In genomic region chr5:58459860-58460726, GRCh38 we compare ENCODE assay signal across 8 cellular contexts. TPM values are rescaled to one million over a fixed set of nuclear protein-coding genes. Genes with fewer than 3 reads are reported as not detected.
DNase-seq lines count a peak whose midpoint lies in the region; ATAC-seq and TF ChIP-seq lines count a peak whose summit lies in the region.

Gene PLK2 (minus strand): TSS chr5:58460086. CDS start chr5:58459959, 127 bp downstream.

- CTCF ChIA-PET in activated CD4-positive, alpha-beta T cell treated with anti-CD3 and anti-CD28 coated beads, Interleukin-2, amount 10 ng/mL, durations not matched to agents 7 days and 5 days (lab: Charles Lee): interaction anchor here (0.7 to 2.9 kb wide), 8 partner anchors 12 to 1330 kb away, joined by 3 to 16 read pairs (median 7); no protein-coding TSS in a partner anchor

- H3K27ac ChIP-seq in left lung: peak within 1 kb of the TSS; percentile 96 to 99

- peaks cover 19% of the 10 kb centered on the region for H3K4me1 Mint-ChIP-seq in activated CD4-positive, alpha-beta T cell treated with anti-CD3 and anti-CD28 coated beads, Interleukin-2, amount 10 ng/mL, durations not matched to agents 7 days and 5 days

- no peaks in the 10 kb centered on the region for H3K9me3 ChIP-seq in left lung

- H3K9me3 Mint-ChIP-seq in activated CD4-positive, alpha-beta T cell treated with anti-CD3 and anti-CD28 coated beads, Interleukin-2, amount 10 ng/mL, durations not matched to agents 7 days and 5 days: no peaks in the 10 kb centered on the region

- H3K27me3 Mint-ChIP-seq in activated CD4-positive, alpha-beta T cell treated with anti-CD3 and anti-CD28 coated beads, Interleukin-2, amount 10 ng/mL, durations not matched to agents 7 days and 5 days: peaks cover 28% of the 10 kb centered on the region

- peaks cover 0 to 24% of the 10 kb centered on the region in 2 donors for H3K4me1 ChIP-seq in left lung

- intact Hi-C loops in left lung (cut with DNase I): loop anchor here in 1 of 2 donors (5.0 to 10.0 kb wide), 3 partner anchors 575 to 1163 kb away; no protein-coding TSS in a partner anchor

- DNase-seq in SIG-M5 treated with dmso at 0.1 percent for 504 hours (lab: John Stamatoyannopoulos, UW; ENCODE audit: unreplicated experiment) (peak; percentile 77), SIG-M5 (lab: John Stamatoyannopoulos, UW) (no peak), NCI-H2227 treated with DMSO at 0.1 percent for 48 hours (lab: John Stamatoyannopoulos, UW) (peak; percentile 69), dedifferentiated amniotic fluid mesenchymal stem cell (ENCODE audit: extremely low spot score) (peak; percentile 91), left lung (peak; percentile 95 to 96)
- peak; percentile 87 for DNase-seq in activated CD4-positive, alpha-beta T cell treated with anti-CD3 and anti-CD28 coated beads, Interleukin-2, amount 10 ng/mL, durations not matched to agents 7 days and 5 days
- DNase-seq in stimulated activated CD4-positive, alpha-beta T cell treated with anti-CD3 and anti-CD28 coated beads, Interleukin-2, amount 100 ng/mL, for 4 hours (ENCODE audit: low read depth): peak; percentile 89

- TF ChIP-seq CTCF in left lung (IDR thresholded peaks at IDR 0.05): peak; percentile 35 to 52

- ATAC-seq in HG02885 (IDR thresholded peaks at IDR 0.05; ENCODE audit: poor library complexity, unreplicated experiment) (peak; percentile 79), left lung (peak; percentile 92)

- H3K27me3 ChIP-seq in left lung: peaks cover 0 to 20% of the 10 kb centered on the region in 2 donors

- peak within 1 kb of the TSS; percentile 74 for H3K27ac Mint-ChIP-seq in activated CD4-positive, alpha-beta T cell treated with anti-CD3 and anti-CD28 coated beads, Interleukin-2, amount 10 ng/mL, durations not matched to agents 7 days and 5 days

- H3K36me3 ChIP-seq in left lung: peaks cover 0 to 18% of the 10 kb centered on the region in 2 donors

- H3K4me3 ChIP-seq in left lung: peak within 1 kb of the TSS; percentile 62 to 77

- no peaks in the 10 kb centered on the region for H3K36me3 Mint-ChIP-seq in activated CD4-positive, alpha-beta T cell treated with anti-CD3 and anti-CD28 coated beads, Interleukin-2, amount 10 ng/mL, durations not matched to agents 7 days and 5 days (ENCODE audit: low read depth)

- peak within 1 kb of the TSS; percentile 76 for H3K4me3 Mint-ChIP-seq in activated CD4-positive, alpha-beta T cell treated with anti-CD3 and anti-CD28 coated beads, Interleukin-2, amount 10 ng/mL, durations not matched to agents 7 days and 5 days

- POLR2A ChIA-PET in activated CD4-positive, alpha-beta T cell treated with anti-CD3 and anti-CD28 coated beads, Interleukin-2, amount 10 ng/mL, durations not matched to agents 7 days and 5 days (lab: Charles Lee): no interaction called here

RNA-seq across cellular contexts. Expression of gene PLK2, which starts in this region (rescaled TPM):
- total RNA-seq in activated CD4-positive, alpha-beta T cell treated with anti-CD3 and anti-CD28 coated beads, Interleukin-2, amount 10 ng/mL, durations not matched to agents 7 days and 5 days: 1 to 10 TPM; 1.6 to 1.7 TPM
- 10 to 100 TPM; 45.5 to 53.6 TPM for total RNA-seq in left lung

Comparison
In these comparisons a context has a peak if more than half of its experiments do, and no peak if none do; other contexts are left out.
1. RNA of gene PLK2 (total RNA-seq): 45.5 to 53.6 TPM in left lung; 1.6 to 1.7 TPM in activated CD4-positive, alpha-beta T cell treated with anti-CD3 and anti-CD28 coated beads, Interleukin-2, amount 10 ng/mL, durations not matched to agents 7 days and 5 days; every median in the first group is over 10 times any median in the second.